Comparison of ENCODE assay signal across 12 cellular contexts in the genomic region with DNA sequence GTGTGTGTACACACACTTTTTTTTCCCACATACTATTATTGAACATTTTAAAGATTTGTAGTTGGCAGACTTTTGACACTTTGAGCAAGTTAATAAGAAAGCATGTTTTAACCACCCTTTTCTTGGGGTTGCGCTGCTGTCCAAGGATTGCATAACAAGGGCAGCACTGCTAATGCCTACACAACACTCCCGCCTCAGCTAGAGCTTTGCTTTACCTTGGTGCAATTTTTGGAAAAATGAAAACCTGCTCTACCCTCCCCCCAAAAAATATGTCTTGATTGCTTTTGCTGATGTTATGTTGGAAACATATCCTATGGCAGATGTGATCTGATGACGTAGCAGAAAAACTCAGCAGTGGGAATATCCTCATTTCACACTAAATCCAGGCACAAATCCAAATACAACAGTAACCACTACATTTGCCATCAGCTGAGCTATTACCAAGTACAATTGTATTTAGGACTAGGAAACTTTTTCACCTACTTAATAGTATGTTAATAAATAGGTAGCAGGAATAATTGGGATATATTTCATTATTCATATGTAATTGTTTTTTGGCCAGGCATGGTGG. TPM values are rescaled to one million over a fixed set of nuclear protein-coding genes. Genes with fewer than 3 reads are reported as not detected.
DNase-seq lines count a peak whose midpoint lies in the region; ATAC-seq and TF ChIP-seq lines count a peak whose summit lies in the region.
"Had no signal": no experiment of that assay in that cellular context is flagged by ENCODE, and none has a peak within 500 bp of the region (broad histone marks: within the 10 kb centered on the region; RNA-seq: fewer than 3 reads in every experiment).

No MANE protein-coding gene starts in this region.

- H3K4me1 ChIP-seq in adrenal gland (replicated peaks in 1 of 2): peaks cover 32 to 50% of the 10 kb centered on the region in 2 donors
- H3K4me1 ChIP-seq in gastroesophageal sphincter: peaks cover 4 to 75% (median 15%) of the 10 kb centered on the region in 3 donors
- peaks cover 8% of the 10 kb centered on the region for H3K4me1 ChIP-seq in SJCRH30

- H3K9me3 ChIP-seq in adrenal gland (replicated peaks in 1 of 3): no peaks in the 10 kb centered on the region
- H3K9me3 ChIP-seq in gastroesophageal sphincter: no peaks in the 10 kb centered on the region
- no peaks in the 10 kb centered on the region for H3K9me3 ChIP-seq in SJCRH30 (replicated peaks)

- 20 to 26% (median 25%) methylated on average over 3 of the region's 3 CpGs for WGBS in adrenal gland, 4 donors
- WGBS in gastroesophageal sphincter (ENCODE audit: low coverage in 1 of 2), 2 donors: 18 to 24% methylated on average over 2 to 3 of the region's 3 CpGs

- H3K36me3 Mint-ChIP-seq in progenitor cell of endocrine pancreas (ENCODE audit: insufficient read depth): peaks cover 6% of the 10 kb centered on the region

- H3K27me3 ChIP-seq in adrenal gland (no peaks in the 10 kb centered on the region), gastroesophageal sphincter (no peaks in the 10 kb centered on the region), SJCRH30 (no peaks in the 10 kb centered on the region)

- H3K4me3 Mint-ChIP-seq in progenitor cell of endocrine pancreas (ENCODE audit: low read depth): no peak overlapping the region

- H3K27ac ChIP-seq in adrenal gland: peak overlapping the region in 4 of 5 donors; percentile 3 to 87 (median 72)
- H3K27ac ChIP-seq in gastroesophageal sphincter: peak overlapping the region in 3 of 4 donors; percentile 49 to 72 (median 65)
- H3K27ac ChIP-seq in SJCRH30: no peak overlapping the region

- no peak for TF ChIP-seq EP300 in gastroesophageal sphincter (IDR thresholded peaks at IDR 0.05)

- H3K4me3 ChIP-seq in adrenal gland (peak overlapping the region in 1 of 4 donors; percentile 33), gastroesophageal sphincter (no peak overlapping the region), SJCRH30 (no peak overlapping the region)
- H3K4me3 ChIP-seq: lung had no signal

- intact Hi-C loops in adrenal gland (cut with DNase I): no loop called here

- peak; percentile 73 for ATAC-seq in gastroesophageal sphincter
- no peak for ATAC-seq in HG02678 (IDR thresholded peaks at IDR 0.05; ENCODE audit: unreplicated experiment)

- peaks cover 3% of the 10 kb centered on the region for H3K4me1 Mint-ChIP-seq in progenitor cell of endocrine pancreas (ENCODE audit: low read depth)

- TF ChIP-seq CTCF in adrenal gland (IDR thresholded peaks at IDR 0.05) (no peak), gastroesophageal sphincter (IDR thresholded peaks at IDR 0.05) (no peak), progenitor cell of endocrine pancreas (IDR thresholded peaks at IDR 0.05; ENCODE audit: unreplicated experiment) (no peak)

- no peaks in the 10 kb centered on the region for H3K27me3 Mint-ChIP-seq in progenitor cell of endocrine pancreas

- no peaks in the 10 kb centered on the region for H3K9me3 Mint-ChIP-seq in progenitor cell of endocrine pancreas (ENCODE audit: low read depth)

- DNase-seq in DMS 273 (lab: John Stamatoyannopoulos, UW; ENCODE audit: unreplicated experiment) (peak; percentile 60), adrenal gland (peak in 3 of 7 donors; percentile 36 to 41 (median 39)), pulmonary artery endothelial cell (ENCODE audit: low read depth, low spot score) (peak; percentile 40), NOMO-1 treated with DMSO at 0.1 percent for 48 hours (lab: John Stamatoyannopoulos, UW; ENCODE audit: unreplicated experiment) (no peak), progenitor cell of endocrine pancreas (ENCODE audit: low spot score, unreplicated experiment) (no peak), SJCRH30 (no peak)
- DNase-seq: NCI-H2081 treated with DMSO at 0.1 percent for 48 hours; stimulated activated CD4-positive, alpha-beta T cell treated with anti-CD3 and anti-CD28 coated beads, Interleukin-4, amount 100 ng/mL, for 1 hour; T-helper 1 cell had no signal

- TF ChIP-seq POLR2A in adrenal gland (IDR thresholded peaks at IDR 0.05) (no peak), gastroesophageal sphincter (IDR thresholded peaks at IDR 0.05) (no peak)

- no peak overlapping the region for H3K27ac Mint-ChIP-seq in progenitor cell of endocrine pancreas

- no peaks in the 10 kb centered on the region for H3K36me3 ChIP-seq in adrenal gland (replicated peaks in 1 of 2)
- no peaks in the 10 kb centered on the region for H3K36me3 ChIP-seq in gastroesophageal sphincter
- no peaks in the 10 kb centered on the region for H3K36me3 ChIP-seq in SJCRH30

RNA-seq across cellular contexts. Expression of a gene that starts 51.6 kb away (rescaled TPM):
- total RNA-seq in adrenal gland (10 to 100 TPM; 18.7 to 46.7 (median 28.2) TPM), gastroesophageal sphincter (10 to 100 TPM; 26.5 to 43.9 (median 33.0) TPM), pulmonary artery endothelial cell (19.7 and 23.5 TPM in 2 replicates), progenitor cell of endocrine pancreas (72.0 and 72.8 TPM in 2 replicates)
- polyA plus RNA-seq in adrenal gland: 10 to 100 TPM; 12.8 to 34.6 (median 14.1) TPM
- 23.8 and 24.5 TPM in 2 replicates for total RNA-seq in SJCRH30 (2014; rRNA removed; shearing (Covaris generic))

Comparison
In these comparisons a context has a peak if more than half of its experiments do, and no peak if none do; other contexts are left out.
1. DNase-seq: peak in DMS 273 (single experiment) and pulmonary artery endothelial cell (single experiment); none in NOMO-1 treated with DMSO at 0.1 percent for 48 hours (single experiment), progenitor cell of endocrine pancreas (single experiment) and SJCRH30 (0 of 2).